In the genomic region with DNA sequence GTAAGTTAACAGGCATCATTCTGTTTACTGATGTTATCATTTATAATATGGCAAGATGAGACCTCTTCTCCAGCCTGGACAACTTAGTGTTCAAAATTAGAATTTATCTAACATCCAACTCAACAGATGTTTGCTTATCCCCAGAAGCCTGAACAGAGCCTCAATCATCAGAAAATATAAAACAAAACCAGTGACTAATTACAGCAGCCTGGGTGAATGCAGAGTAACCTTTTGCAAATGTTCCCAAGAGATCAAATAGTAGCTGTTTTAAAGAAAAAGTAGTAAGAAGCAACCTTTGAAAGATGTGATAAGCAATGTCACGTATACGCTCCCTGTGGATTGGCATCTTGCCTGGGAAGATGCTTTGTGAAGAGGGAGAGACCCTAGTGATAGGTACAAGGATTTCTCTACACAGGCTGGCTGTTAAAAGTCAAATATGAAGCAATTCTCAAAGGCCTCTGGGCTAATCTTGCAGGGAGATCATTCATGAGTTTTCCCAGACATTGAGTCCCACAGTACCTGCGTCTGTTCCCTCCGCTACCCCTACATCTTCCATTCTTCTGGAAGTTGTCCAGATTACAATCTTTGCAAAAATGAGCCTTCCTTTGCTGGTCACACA, we compare ENCODE assay signal across 14 cellular contexts. TPM values are rescaled to one million over a fixed set of nuclear protein-coding genes. Genes with fewer than 3 reads are reported as not detected.
A peak's percentile ranks its signal among the peaks of the same experiment; 100 is the strongest.
DNase-seq lines count a peak whose midpoint lies in the region; ATAC-seq and TF ChIP-seq lines count a peak whose summit lies in the region.
"Had no signal": no experiment of that assay in that cellular context is flagged by ENCODE, and none has a peak within 500 bp of the region (broad histone marks: within the 10 kb centered on the region; RNA-seq: fewer than 3 reads in every experiment).

No MANE protein-coding gene starts in this region.

- no peaks in the 10 kb centered on the region for H3K27me3 Mint-ChIP-seq in osteocyte (ENCODE audit: unreplicated experiment)

- H3K9me3 Mint-ChIP-seq in osteocyte (ENCODE audit: unreplicated experiment) = no peaks in the 10 kb centered on the region

- peaks cover 34% of the 10 kb centered on the region for H3K4me1 ChIP-seq in ACC112 (ENCODE audit: control insufficient read depth, insufficient read depth, low read length, unreplicated experiment)
- H3K4me1 ChIP-seq in PC-3 (ENCODE audit: insufficient read depth, low read length) = peaks cover 31% of the 10 kb centered on the region

- H3K4me3 ChIP-seq in ACC112 (ENCODE audit: low read depth, low read length) (peak overlapping the region; percentile 83), PC-3 (ENCODE audit: low read length) (no peak overlapping the region)

- peaks cover 43% of the 10 kb centered on the region for H3K4me1 Mint-ChIP-seq in osteocyte (ENCODE audit: unreplicated experiment)

- POLR2A ChIA-PET in PC-3 (lab: Charles Lee; ENCODE audit: unreplicated experiment) = no interaction called here

- intact Hi-C loops in PC-3 (cut with micrococcal nuclease) = loop anchor here (5.0 kb wide), 1 partner anchor 133 kb away; no protein-coding TSS in a partner anchor

- H2AFZ ChIP-seq in ACC112 (ENCODE audit: low read length, unreplicated experiment) (no peak overlapping the region), PC-3 (ENCODE audit: low read length) (no peak overlapping the region)

- no peaks in the 10 kb centered on the region for H3K9me3 ChIP-seq in PC-3 (ENCODE audit: low read length)
- H3K9me3 ChIP-seq: suprapubic skin had no signal

- peak overlapping the region; percentile 88 for H3K27ac Mint-ChIP-seq in osteocyte (ENCODE audit: unreplicated experiment)
- H3K27ac Mint-ChIP-seq: WTC11 had no signal

- no peak overlapping the region for H3K4me2 ChIP-seq in PC-3 (ENCODE audit: low read length)

- no TSS peak for BruUV-seq in PC-3 (replicated peaks; lab: Mats Ljungman, UMichigan)

- peaks cover 2% of the 10 kb centered on the region for H3K36me3 Mint-ChIP-seq in osteocyte (ENCODE audit: unreplicated experiment)
- H3K36me3 Mint-ChIP-seq: WTC11 had no signal

- H3K79me2 ChIP-seq in ACC112 (ENCODE audit: control insufficient read depth, insufficient read depth, low read length, unreplicated experiment) (peaks cover 74% of the 10 kb centered on the region), PC-3 (ENCODE audit: low read length) (no peaks in the 10 kb centered on the region)

- ATAC-seq in PC-3 (no peak), HG02840 (IDR thresholded peaks at IDR 0.05; ENCODE audit: low FRiP score, unreplicated experiment) (no peak), GM21619 (IDR thresholded peaks at IDR 0.05; ENCODE audit: unreplicated experiment) (no peak)
- ATAC-seq: WTC11 had no signal

- CTCF ChIA-PET in PC-3 (lab: Charles Lee) = no interaction called here

- H3K9ac ChIP-seq in PC-3 (ENCODE audit: low read length) = no peak overlapping the region

- TF ChIP-seq CTCF in PC-3 (conservative IDR thresholded peaks at IDR 0.05; ENCODE audit: low read depth, low read length) = no peak
- TF ChIP-seq CTCF in osteocyte (IDR thresholded peaks at IDR 0.05) = no peak

- DNase-seq in PC-3 (peak; percentile 1), ecto neural progenitor cell (ENCODE audit: low spot score) (peak; percentile 8), osteocyte (ENCODE audit: extremely low spot score, unreplicated experiment) (no peak), RPMI8226 (no peak), HK-2 (ENCODE audit: unreplicated experiment) (no peak)
- DNase-seq: activated naive CD4-positive, alpha-beta T cell treated with Interleukin-2 at 50 U/mL for 16 hours; caudate nucleus; nucleus accumbens; stimulated activated CD4-positive, alpha-beta T cell treated with anti-CD3 and anti-CD28 coated beads, Interleukin-12 subunit alpha, Interleukin-12 subunit beta, amount 100 ng/mL, for 4 hours had no signal

- H3K9me2 ChIP-seq in PC-3 (replicated peaks; ENCODE audit: low read length) = no peaks in the 10 kb centered on the region

- H3F3A ChIP-seq in PC-3 (ENCODE audit: low read length, unreplicated experiment) = no peaks in the 10 kb centered on the region

- no peaks in the 10 kb centered on the region for H4K20me1 ChIP-seq in PC-3 (ENCODE audit: low read length)

- H3K36me3 ChIP-seq in ACC112 (ENCODE audit: insufficient read depth, low read length) (0 out of 2 replicates have a peak, but pooled peaks cover 6% of the 10 kb centered on the region), PC-3 (ENCODE audit: low read depth, low read length) (no peaks in the 10 kb centered on the region)
- H3K36me3 ChIP-seq: suprapubic skin had no signal

- peak overlapping the region; percentile 81 for H3K4me3 Mint-ChIP-seq in osteocyte (ENCODE audit: unreplicated experiment)
- H3K4me3 Mint-ChIP-seq: WTC11 had no signal

- H3K27me3 ChIP-seq in ACC112 (ENCODE audit: insufficient read depth, low read length) = no peaks in the 10 kb centered on the region
- no peaks in the 10 kb centered on the region for H3K27me3 ChIP-seq in PC-3 (ENCODE audit: low read length)
- H3K27me3 ChIP-seq: suprapubic skin had no signal

- H3K27ac ChIP-seq in ACC112 (ENCODE audit: low read depth, low read length) (peak overlapping the region; percentile 87), PC-3 (ENCODE audit: low read length) (no peak overlapping the region)

RNA-seq across cellular contexts. Expression of a gene that starts 39.3 kb away (rescaled TPM):
- total RNA-seq in PC-3 (2014; rRNA removed) (0.46 and 1.8 TPM in 2 replicates), osteocyte (24.7 and 25.2 TPM in 2 replicates)

Comparison
In these comparisons a context has a peak if more than half of its experiments do, and no peak if none do; other contexts are left out.
1. DNase-seq: peak in PC-3 (single experiment) and ecto neural progenitor cell (single experiment); none in osteocyte (single experiment), RPMI8226 (single experiment) and HK-2 (single experiment).